In the genomic region with DNA sequence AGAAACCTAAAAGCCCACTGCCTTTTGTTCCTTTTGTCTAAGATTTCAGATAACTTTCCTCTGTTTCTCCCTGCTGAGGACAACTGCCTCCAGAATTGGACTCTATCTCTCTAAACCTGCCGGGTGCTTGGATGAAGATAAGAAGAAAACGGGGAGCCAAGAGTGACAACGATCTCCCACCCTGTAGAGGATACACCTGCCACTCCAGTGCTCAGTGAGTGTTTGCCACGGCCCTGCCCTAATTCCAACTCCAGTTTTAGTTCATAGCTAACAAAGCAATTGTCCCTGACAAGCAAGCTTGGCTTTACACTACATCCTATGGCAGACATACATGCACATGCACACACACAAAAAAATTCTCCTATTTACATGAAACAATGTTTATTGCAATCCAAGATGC, we compare ENCODE assay signal across 16 cellular contexts. TPM values are rescaled to one million over a fixed set of nuclear protein-coding genes. Genes with fewer than 3 reads are reported as not detected.
DNase-seq lines count a peak whose midpoint lies in the region; ATAC-seq and TF ChIP-seq lines count a peak whose summit lies in the region.
"Had no signal": no experiment of that assay in that cellular context is flagged by ENCODE, and none has a peak within 500 bp of the region (broad histone marks: within the 10 kb centered on the region; RNA-seq: fewer than 3 reads in every experiment).

No MANE protein-coding gene starts in this region.

- BruUV-seq in Calu3 (replicated peaks; lab: Mats Ljungman, UMichigan), result no TSS peak

- H3K4me3 Mint-ChIP-seq in Calu3 (ENCODE audit: low read depth, unreplicated experiment) (no peak overlapping the region), chondrocyte (ENCODE audit: unreplicated experiment) (no peak overlapping the region), nephron progenitor cell (no peak overlapping the region)
- H3K4me3 Mint-ChIP-seq: CD8-positive, alpha-beta memory T cell; HFFc6; IgD-negative memory B cell had no signal

- DNase-seq in Calu3, result no peak
- DNase-seq in chondrocyte (ENCODE audit: low spot score), result no peak
- DNase-seq in left colon, result no peak
- DNase-seq in nephron progenitor cell, result no peak
- no peak for DNase-seq in NCI-H1694 treated with DMSO at 0.1 percent for 48 hours (lab: John Stamatoyannopoulos, UW)
- no peak for DNase-seq in GM03348 (ENCODE audit: low spot score)
- DNase-seq: 8988T; AML-193; Caco-2; CD8-positive, alpha-beta memory T cell; DMS53; HCEC 1CT; HFFc6 had no signal

- no peaks in the 10 kb centered on the region for H3K27me3 Mint-ChIP-seq in Calu3 (ENCODE audit: unreplicated experiment)
- no peaks in the 10 kb centered on the region for H3K27me3 Mint-ChIP-seq in chondrocyte (ENCODE audit: low read depth)
- H3K27me3 Mint-ChIP-seq in nephron progenitor cell (ENCODE audit: low read depth, poor library complexity), result no peaks in the 10 kb centered on the region

- TF ChIP-seq CTCF in Calu3 (IDR thresholded peaks at IDR 0.05; ENCODE audit: unreplicated experiment), result no peak
- no peak for TF ChIP-seq CTCF in chondrocyte (IDR thresholded peaks at IDR 0.05)
- no peak for TF ChIP-seq CTCF in nephron progenitor cell (IDR thresholded peaks at IDR 0.05)

- H3K27ac Mint-ChIP-seq in Calu3 (ENCODE audit: unreplicated experiment) (peak overlapping the region; percentile 48), chondrocyte (ENCODE audit: unreplicated experiment) (peak overlapping the region; percentile 71), nephron progenitor cell (peak overlapping the region; percentile 40)
- H3K27ac Mint-ChIP-seq: CD8-positive, alpha-beta memory T cell; HFFc6; IgD-negative memory B cell had no signal

- ATAC-seq in left colon, result peak; percentile 42
- ATAC-seq in HG03175 (IDR thresholded peaks at IDR 0.05; ENCODE audit: unreplicated experiment), result no peak
- no peak for ATAC-seq in HG02884 (IDR thresholded peaks at IDR 0.05; ENCODE audit: unreplicated experiment)

- intact Hi-C loops in Calu3 (cut with micrococcal nuclease; ENCODE audit: unreplicated experiment) (no loop called here), left colon (cut with DNase I, micrococcal nuclease) (no loop called here)

- CTCF ChIA-PET in Calu3 (lab: Charles Lee), result no interaction called here

- H3K4me1 Mint-ChIP-seq in Calu3 (ENCODE audit: low read depth, unreplicated experiment), result peaks cover 57% of the 10 kb centered on the region
- H3K4me1 Mint-ChIP-seq in chondrocyte (ENCODE audit: low read depth), result peaks cover 91% of the 10 kb centered on the region
- no peaks in the 10 kb centered on the region for H3K4me1 Mint-ChIP-seq in nephron progenitor cell
- H3K4me1 Mint-ChIP-seq: CD8-positive, alpha-beta memory T cell; IgD-negative memory B cell had no signal

- H3K36me3 Mint-ChIP-seq in Calu3 (ENCODE audit: insufficient read depth, unreplicated experiment), result no peaks in the 10 kb centered on the region
- peaks cover 4% of the 10 kb centered on the region for H3K36me3 Mint-ChIP-seq in chondrocyte (ENCODE audit: low read depth)
- no peaks in the 10 kb centered on the region for H3K36me3 Mint-ChIP-seq in nephron progenitor cell (ENCODE audit: low read depth)
- H3K36me3 Mint-ChIP-seq: CD8-positive, alpha-beta memory T cell; IgD-negative memory B cell had no signal

- H3K9me3 Mint-ChIP-seq in Calu3 (ENCODE audit: low read depth, unreplicated experiment) (no peaks in the 10 kb centered on the region), chondrocyte (ENCODE audit: low read depth) (peaks cover 3% of the 10 kb centered on the region), nephron progenitor cell (no peaks in the 10 kb centered on the region)
- H3K9me3 Mint-ChIP-seq: CD8-positive, alpha-beta memory T cell; HFFc6; IgD-negative memory B cell had no signal

RNA-seq across cellular contexts. Expression of a gene that starts 39.3 kb away (rescaled TPM):
- total RNA-seq in Calu3 (2022) (97.5 and 108 TPM in 2 replicates), chondrocyte (114 to 181 TPM (median 120 TPM) in 3 replicates), left colon (100 to 1,000 TPM; 121 to 183 TPM)
